ENCODE assay signal across 8 cellular contexts in genomic region chr1:225777058-225777582, GRCh38. TPM values are rescaled to one million over a fixed set of nuclear protein-coding genes. Genes with fewer than 3 reads are reported as not detected.
DNase-seq lines count a peak whose midpoint lies in the region; ATAC-seq, FAIRE-seq and TF ChIP-seq lines count a peak whose summit lies in the region.

No MANE protein-coding gene starts in this region.

- H3K4me3 Mint-ChIP-seq in Caco-2 (ENCODE audit: unreplicated experiment), result no peak overlapping the region

- no TSS peak for BruUV-seq in Caco-2 (replicated peaks; lab: Mats Ljungman, UMichigan)

- no peak for TF ChIP-seq POLR2A in sigmoid colon (IDR thresholded peaks at IDR 0.05)

- DNase-seq in Caco-2, result no peak
- DNase-seq in NCI-H774 (lab: John Stamatoyannopoulos, UW), result peak; percentile 45
- no peak for DNase-seq in fibroblast of pulmonary artery (ENCODE audit: low read depth)
- no peak for DNase-seq in sigmoid colon
- no peak for DNase-seq in NCI-H524 treated with DMSO at 0.1 percent for 48 hours (lab: John Stamatoyannopoulos, UW)
- DNase-seq in RCC 7860 (ENCODE audit: low spot score), result no peak
- DNase-seq in GF-D8 (lab: John Stamatoyannopoulos, UW), result no peak

- H3K4me3 ChIP-seq in Caco-2 (ENCODE audit: low read depth, low read length), result peak overlapping the region; percentile 94
- peak overlapping the region; percentile 82 for H3K4me3 ChIP-seq in fibroblast of pulmonary artery (replicated peaks; ENCODE audit: low read depth, low read length)
- peak overlapping the region; percentile 63 to 84 (median 74) for H3K4me3 ChIP-seq in sigmoid colon

- H3K4me1 Mint-ChIP-seq in Caco-2 (ENCODE audit: low read depth, unreplicated experiment), result peaks cover 20% of the 10 kb centered on the region

- no peak for TF ChIP-seq CTCF in Caco-2 (IDR thresholded peaks at IDR 0.05; ENCODE audit: insufficient read depth in 1 of 2, low read depth in 1 of 2, low read length in 1 of 2, severe bottlenecking in 1 of 2, unreplicated experiment in 1 of 2)
- no peak for TF ChIP-seq CTCF in fibroblast of pulmonary artery (IDR thresholded peaks at IDR 0.05; ENCODE audit: low read length, missing control alignments)
- no peak for TF ChIP-seq CTCF in sigmoid colon (IDR thresholded peaks at IDR 0.05)

- no peaks in the 10 kb centered on the region for H3K9me3 Mint-ChIP-seq in Caco-2 (ENCODE audit: unreplicated experiment)

- H3K4me1 ChIP-seq in Caco-2 (peaks cover 8% of the 10 kb centered on the region), sigmoid colon (peaks cover 0 to 82% (median 80%) of the 10 kb centered on the region in 4 donors)

- intact Hi-C loops in Caco-2 (cut with micrococcal nuclease; ENCODE audit: unreplicated experiment), result loop anchor here (1.0 kb wide), 3 partner anchors 36 to 199 kb away; no protein-coding TSS in a partner anchor
- intact Hi-C loops in sigmoid colon (cut with DNase I), result loop anchor here (1.0 to 5.0 kb wide), 4 partner anchors 124 to 302 kb away; partner anchors contain the start of genes ENAH and PYCR2

- peak; percentile 33 for ATAC-seq in GM21723 (IDR thresholded peaks at IDR 0.05; ENCODE audit: unreplicated experiment)

- H3K9me3 ChIP-seq in Caco-2, result no peaks in the 10 kb centered on the region
- H3K9me3 ChIP-seq in sigmoid colon, result no peaks in the 10 kb centered on the region

- no peak for FAIRE-seq in RCC 7860 (lab: Jason Lieb, UNC)

- H3K36me3 ChIP-seq in Caco-2 (ENCODE audit: control insufficient read depth, insufficient read depth, low read length) (no peaks in the 10 kb centered on the region; the same call in 1 of the 2 replicates), sigmoid colon (no peaks in the 10 kb centered on the region)

- no peak overlapping the region for H3K27ac Mint-ChIP-seq in Caco-2 (ENCODE audit: unreplicated experiment)

- H3K27me3 Mint-ChIP-seq in Caco-2 (ENCODE audit: insufficient read depth, unreplicated experiment), result no peaks in the 10 kb centered on the region

- no peak for TF ChIP-seq EP300 in sigmoid colon (IDR thresholded peaks at IDR 0.05)

- WGBS in sigmoid colon, 2 donors, result 6 to 12% methylated on average over 18 of the region's 18 CpGs

- peaks cover 11% of the 10 kb centered on the region for H3K36me3 Mint-ChIP-seq in Caco-2 (ENCODE audit: insufficient read depth, unreplicated experiment)

- H3K27me3 ChIP-seq in Caco-2 (replicated peaks; ENCODE audit: control insufficient read depth, insufficient read depth, low read length) (no peaks in the 10 kb centered on the region), sigmoid colon (no peaks in the 10 kb centered on the region)

- peak overlapping the region; percentile 92 to 96 (median 94) for H3K27ac ChIP-seq in sigmoid colon

- POLR2A ChIA-PET in Caco-2 (lab: Charles Lee), result interaction anchor here (0.6 to 1.9 kb wide), 24 partner anchors 8 to 669 kb away, joined by 3 to 23 read pairs (median 5); partner anchors contain the start of genes ENAH, EPHX1, H3-3A and PYCR2

- CTCF ChIA-PET in Caco-2 (lab: Charles Lee), result interaction anchor here (0.6 to 2.2 kb wide), 26 partner anchors 8 to 348 kb away, joined by 3 to 23 read pairs (median 6); partner anchors contain the start of genes EPHX1, PYCR2 and TMEM63A

RNA-seq across cellular contexts. Expression of gene SRP9, which starts 0.5 kb away (rescaled TPM):
- total RNA-seq in Caco-2 (2022) (261 and 276 TPM in 2 replicates), sigmoid colon (100 to 1,000 TPM; 148 to 270 (median 220) TPM)
- 100 to 1,000 TPM; 262 to 513 (median 358) TPM for polyA plus RNA-seq in sigmoid colon

RNA-seq across cellular contexts. Expression of gene EPHX1, which starts 32.8 kb away (rescaled TPM):
- total RNA-seq in Caco-2 (2022) (73.7 and 88.5 TPM in 2 replicates), sigmoid colon (10 to 100 TPM; 43.6 to 78.9 (median 67.7) TPM)
- polyA plus RNA-seq in sigmoid colon, result 10 to 100 TPM in 2 of 3 donors, 1 to 10 TPM in 1; 6.9 to 26.6 (median 14.4) TPM
